1 cellular context compared by ENCODE assay signal in the genomic region with DNA sequence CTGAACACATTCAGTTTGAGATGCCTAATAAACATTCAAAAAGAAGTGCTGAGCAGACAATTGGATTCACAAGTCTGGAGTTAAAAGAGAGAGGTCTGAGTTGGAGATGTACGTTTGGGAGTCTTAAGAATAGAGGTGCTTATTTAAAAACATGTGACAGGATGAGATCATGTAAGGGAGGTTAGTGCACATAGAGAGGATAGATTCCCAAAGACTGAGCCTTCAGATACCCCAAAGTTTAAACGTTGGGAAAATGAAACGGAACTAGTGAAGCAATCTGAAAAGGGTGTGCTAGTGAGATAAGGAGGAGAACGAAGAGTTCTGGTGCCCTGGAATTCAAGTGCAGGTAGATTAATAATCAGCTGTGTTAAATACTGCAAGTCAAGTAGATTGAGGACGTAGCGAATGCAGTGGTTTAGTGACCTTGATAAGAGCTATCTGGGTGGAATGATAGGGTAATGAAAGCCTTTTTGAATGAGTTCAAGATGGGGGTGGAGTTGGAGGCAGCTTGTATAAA.
TF ChIP-seq lines count a peak whose summit lies in the region.

No MANE protein-coding gene starts in this region.

TF ChIP-seq in K562, 482 proteins besides CTCF, POLR2A, EP300 and RAD21 (continued from another document and continues in another):
- TF ChIP-seq, protein P1, sequence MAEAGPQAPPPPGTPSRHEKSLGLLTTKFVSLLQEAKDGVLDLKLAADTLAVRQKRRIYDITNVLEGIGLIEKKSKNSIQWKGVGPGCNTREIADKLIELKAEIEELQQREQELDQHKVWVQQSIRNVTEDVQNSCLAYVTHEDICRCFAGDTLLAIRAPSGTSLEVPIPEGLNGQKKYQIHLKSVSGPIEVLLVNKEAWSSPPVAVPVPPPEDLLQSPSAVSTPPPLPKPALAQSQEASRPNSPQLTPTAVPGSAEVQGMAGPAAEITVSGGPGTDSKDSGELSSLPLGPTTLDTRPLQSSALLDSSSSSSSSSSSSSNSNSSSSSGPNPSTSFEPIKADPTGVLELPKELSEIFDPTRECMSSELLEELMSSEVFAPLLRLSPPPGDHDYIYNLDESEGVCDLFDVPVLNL (CRISPR knock-in tag; IDR thresholded peaks at IDR 0.05; ENCODE audit: low read depth) = no peak
- TF ChIP-seq COPS2 (conservative IDR thresholded peaks at IDR 0.05) (no peak), FOXK2 (conservative IDR thresholded peaks at IDR 0.05 in 1 of 2, IDR thresholded peaks at IDR 0.05 in 1 of 2; ENCODE audit: low read depth in 2 of 2) (no peak), ZNF184 (CRISPR knock-in tag; IDR thresholded peaks at IDR 0.05) (no peak), BCOR (IDR thresholded peaks at IDR 0.05) (peak; percentile 26; the same call in 1 of the 2 replicates), FIP1L1 (IDR thresholded peaks at IDR 0.05; ENCODE audit: low read depth, low read length, poor library complexity, severe bottlenecking) (no peak), GATA2 (CRISPR knock-in tag; IDR thresholded peaks at IDR 0.05) (peak; percentile 14; the same call in 1 of the 2 replicates), NR1H2 (CRISPR knock-in tag; IDR thresholded peaks at IDR 0.05) (no peak), CBX5 (IDR thresholded peaks at IDR 0.05; ENCODE audit: borderline replicate concordance, low read depth) (no peak), MIER1 (IDR thresholded peaks at IDR 0.05; ENCODE audit: low read depth) (no peak), ZNF212 (CRISPR knock-in tag; IDR thresholded peaks at IDR 0.05) (no peak), ZFX (CRISPR knock-in tag; IDR thresholded peaks at IDR 0.05) (no peak; the same call in 1 of the 2 replicates), SMAD2 (IDR thresholded peaks at IDR 0.05; ENCODE audit: low read depth, low read length) (no peak), ARNT (IDR thresholded peaks at IDR 0.05) (0 out of 4 replicates have a peak, but pooled peaks of 1 of the 2 experiments have one; percentile 53), NR2C1 (IDR thresholded peaks at IDR 0.05) (no peak), NR2C1 (tag; IDR thresholded peaks at IDR 0.05) (peak; percentile 57; the same call in 1 of the 2 replicates), ZFP1 (CRISPR knock-in tag; IDR thresholded peaks at IDR 0.05) (no peak), ZNF696 (CRISPR knock-in tag; conservative IDR thresholded peaks at IDR 0.05) (no peak), SLC30A9 (CRISPR knock-in tag; IDR thresholded peaks at IDR 0.05) (no peak), BDP1 (IDR thresholded peaks at IDR 0.05; ENCODE audit: insufficient read depth, insufficient read length) (no peak), KLF10 (CRISPR knock-in tag; IDR thresholded peaks at IDR 0.05) (no peak), RBM14 (IDR thresholded peaks at IDR 0.05; ENCODE audit: borderline replicate concordance, insufficient read depth, low read depth, low read length) (no peak), RBBP5 (IDR thresholded peaks at IDR 0.05; ENCODE audit: borderline replicate concordance, insufficient read depth, low read length, poor library complexity, severe bottlenecking) (no peak), FOSL1 (tag; conservative IDR thresholded peaks at IDR 0.05) (peak; percentile 40), RBM39 (optimal IDR thresholded peaks at IDR 0.05; ENCODE audit: low read depth, low read length) (no peak), ZBTB17 (CRISPR knock-in tag; IDR thresholded peaks at IDR 0.05) (no peak), ZC3H11A (IDR thresholded peaks at IDR 0.05; ENCODE audit: low read depth, low read length) (no peak), ILF3 (IDR thresholded peaks at IDR 0.05; ENCODE audit: borderline replicate concordance) (no peak), NFYB (IDR thresholded peaks at IDR 0.05; ENCODE audit: extremely low read depth, insufficient read length) (no peak), CEBPG (CRISPR knock-in tag; IDR thresholded peaks at IDR 0.05) (0 out of 2 replicates have a peak, but pooled peaks have one; percentile 15), CEBPG (tag; conservative IDR thresholded peaks at IDR 0.05 in 1 of 2, IDR thresholded peaks at IDR 0.05 in 1 of 2) (peak; percentile 24 to 51; a peak in 1 of 4 replicates), SRF (CRISPR knock-in tag; IDR thresholded peaks at IDR 0.05) (no peak), TAL1 (IDR thresholded peaks at IDR 0.05) (peak; percentile 86), CCNT2 (IDR thresholded peaks at IDR 0.05; ENCODE audit: borderline replicate concordance, extremely low read depth, insufficient read length, low read depth, low read length) (no peak), ELF4 (CRISPR knock-in tag; IDR thresholded peaks at IDR 0.05) (no peak), MXI1 (IDR thresholded peaks at IDR 0.05; ENCODE audit: low read depth, low read length) (no peak), SAFB (IDR thresholded peaks at IDR 0.05; ENCODE audit: borderline replicate concordance, low read depth, low read length) (no peak), C11orf30 (IDR thresholded peaks at IDR 0.05; ENCODE audit: low read depth) (peak; percentile 65), SUPT5H (IDR thresholded peaks at IDR 0.05) (no peak), NFIX (CRISPR knock-in tag; IDR thresholded peaks at IDR 0.05; ENCODE audit: low read depth) (no peak)
- TF ChIP-seq, protein P2, sequence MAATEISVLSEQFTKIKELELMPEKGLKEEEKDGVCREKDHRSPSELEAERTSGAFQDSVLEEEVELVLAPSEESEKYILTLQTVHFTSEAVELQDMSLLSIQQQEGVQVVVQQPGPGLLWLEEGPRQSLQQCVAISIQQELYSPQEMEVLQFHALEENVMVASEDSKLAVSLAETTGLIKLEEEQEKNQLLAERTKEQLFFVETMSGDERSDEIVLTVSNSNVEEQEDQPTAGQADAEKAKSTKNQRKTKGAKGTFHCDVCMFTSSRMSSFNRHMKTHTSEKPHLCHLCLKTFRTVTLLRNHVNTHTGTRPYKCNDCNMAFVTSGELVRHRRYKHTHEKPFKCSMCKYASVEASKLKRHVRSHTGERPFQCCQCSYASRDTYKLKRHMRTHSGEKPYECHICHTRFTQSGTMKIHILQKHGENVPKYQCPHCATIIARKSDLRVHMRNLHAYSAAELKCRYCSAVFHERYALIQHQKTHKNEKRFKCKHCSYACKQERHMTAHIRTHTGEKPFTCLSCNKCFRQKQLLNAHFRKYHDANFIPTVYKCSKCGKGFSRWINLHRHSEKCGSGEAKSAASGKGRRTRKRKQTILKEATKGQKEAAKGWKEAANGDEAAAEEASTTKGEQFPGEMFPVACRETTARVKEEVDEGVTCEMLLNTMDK (IDR thresholded peaks at IDR 0.05; ENCODE audit: borderline replicate concordance, insufficient read depth, low read depth, low read length, poor library complexity, severe bottlenecking) = no peak
- TF ChIP-seq, protein P3, sequence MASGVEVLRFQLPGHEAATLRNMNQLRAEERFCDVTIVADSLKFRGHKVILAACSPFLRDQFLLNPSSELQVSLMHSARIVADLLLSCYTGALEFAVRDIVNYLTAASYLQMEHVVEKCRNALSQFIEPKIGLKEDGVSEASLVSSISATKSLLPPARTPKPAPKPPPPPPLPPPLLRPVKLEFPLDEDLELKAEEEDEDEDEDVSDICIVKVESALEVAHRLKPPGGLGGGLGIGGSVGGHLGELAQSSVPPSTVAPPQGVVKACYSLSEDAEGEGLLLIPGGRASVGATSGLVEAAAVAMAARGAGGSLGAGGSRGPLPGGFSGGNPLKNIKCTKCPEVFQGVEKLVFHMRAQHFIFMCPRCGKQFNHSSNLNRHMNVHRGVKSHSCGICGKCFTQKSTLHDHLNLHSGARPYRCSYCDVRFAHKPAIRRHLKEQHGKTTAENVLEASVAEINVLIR (CRISPR knock-in tag; IDR thresholded peaks at IDR 0.05) = no peak
- TF ChIP-seq, protein P4, sequence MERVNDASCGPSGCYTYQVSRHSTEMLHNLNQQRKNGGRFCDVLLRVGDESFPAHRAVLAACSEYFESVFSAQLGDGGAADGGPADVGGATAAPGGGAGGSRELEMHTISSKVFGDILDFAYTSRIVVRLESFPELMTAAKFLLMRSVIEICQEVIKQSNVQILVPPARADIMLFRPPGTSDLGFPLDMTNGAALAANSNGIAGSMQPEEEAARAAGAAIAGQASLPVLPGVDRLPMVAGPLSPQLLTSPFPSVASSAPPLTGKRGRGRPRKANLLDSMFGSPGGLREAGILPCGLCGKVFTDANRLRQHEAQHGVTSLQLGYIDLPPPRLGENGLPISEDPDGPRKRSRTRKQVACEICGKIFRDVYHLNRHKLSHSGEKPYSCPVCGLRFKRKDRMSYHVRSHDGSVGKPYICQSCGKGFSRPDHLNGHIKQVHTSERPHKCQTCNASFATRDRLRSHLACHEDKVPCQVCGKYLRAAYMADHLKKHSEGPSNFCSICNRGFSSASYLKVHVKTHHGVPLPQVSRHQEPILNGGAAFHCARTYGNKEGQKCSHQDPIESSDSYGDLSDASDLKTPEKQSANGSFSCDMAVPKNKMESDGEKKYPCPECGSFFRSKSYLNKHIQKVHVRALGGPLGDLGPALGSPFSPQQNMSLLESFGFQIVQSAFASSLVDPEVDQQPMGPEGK (CRISPR knock-in tag; IDR thresholded peaks at IDR 0.05; ENCODE audit: borderline replicate concordance) = no peak
- TF ChIP-seq, protein P5, sequence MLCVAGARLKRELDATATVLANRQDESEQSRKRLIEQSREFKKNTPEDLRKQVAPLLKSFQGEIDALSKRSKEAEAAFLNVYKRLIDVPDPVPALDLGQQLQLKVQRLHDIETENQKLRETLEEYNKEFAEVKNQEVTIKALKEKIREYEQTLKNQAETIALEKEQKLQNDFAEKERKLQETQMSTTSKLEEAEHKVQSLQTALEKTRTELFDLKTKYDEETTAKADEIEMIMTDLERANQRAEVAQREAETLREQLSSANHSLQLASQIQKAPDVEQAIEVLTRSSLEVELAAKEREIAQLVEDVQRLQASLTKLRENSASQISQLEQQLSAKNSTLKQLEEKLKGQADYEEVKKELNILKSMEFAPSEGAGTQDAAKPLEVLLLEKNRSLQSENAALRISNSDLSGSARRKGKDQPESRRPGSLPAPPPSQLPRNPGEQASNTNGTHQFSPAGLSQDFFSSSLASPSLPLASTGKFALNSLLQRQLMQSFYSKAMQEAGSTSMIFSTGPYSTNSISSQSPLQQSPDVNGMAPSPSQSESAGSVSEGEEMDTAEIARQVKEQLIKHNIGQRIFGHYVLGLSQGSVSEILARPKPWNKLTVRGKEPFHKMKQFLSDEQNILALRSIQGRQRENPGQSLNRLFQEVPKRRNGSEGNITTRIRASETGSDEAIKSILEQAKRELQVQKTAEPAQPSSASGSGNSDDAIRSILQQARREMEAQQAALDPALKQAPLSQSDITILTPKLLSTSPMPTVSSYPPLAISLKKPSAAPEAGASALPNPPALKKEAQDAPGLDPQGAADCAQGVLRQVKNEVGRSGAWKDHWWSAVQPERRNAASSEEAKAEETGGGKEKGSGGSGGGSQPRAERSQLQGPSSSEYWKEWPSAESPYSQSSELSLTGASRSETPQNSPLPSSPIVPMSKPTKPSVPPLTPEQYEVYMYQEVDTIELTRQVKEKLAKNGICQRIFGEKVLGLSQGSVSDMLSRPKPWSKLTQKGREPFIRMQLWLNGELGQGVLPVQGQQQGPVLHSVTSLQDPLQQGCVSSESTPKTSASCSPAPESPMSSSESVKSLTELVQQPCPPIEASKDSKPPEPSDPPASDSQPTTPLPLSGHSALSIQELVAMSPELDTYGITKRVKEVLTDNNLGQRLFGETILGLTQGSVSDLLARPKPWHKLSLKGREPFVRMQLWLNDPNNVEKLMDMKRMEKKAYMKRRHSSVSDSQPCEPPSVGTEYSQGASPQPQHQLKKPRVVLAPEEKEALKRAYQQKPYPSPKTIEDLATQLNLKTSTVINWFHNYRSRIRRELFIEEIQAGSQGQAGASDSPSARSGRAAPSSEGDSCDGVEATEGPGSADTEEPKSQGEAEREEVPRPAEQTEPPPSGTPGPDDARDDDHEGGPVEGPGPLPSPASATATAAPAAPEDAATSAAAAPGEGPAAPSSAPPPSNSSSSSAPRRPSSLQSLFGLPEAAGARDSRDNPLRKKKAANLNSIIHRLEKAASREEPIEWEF (CRISPR knock-in tag; IDR thresholded peaks at IDR 0.05) = no peak
- TF ChIP-seq, protein P6, sequence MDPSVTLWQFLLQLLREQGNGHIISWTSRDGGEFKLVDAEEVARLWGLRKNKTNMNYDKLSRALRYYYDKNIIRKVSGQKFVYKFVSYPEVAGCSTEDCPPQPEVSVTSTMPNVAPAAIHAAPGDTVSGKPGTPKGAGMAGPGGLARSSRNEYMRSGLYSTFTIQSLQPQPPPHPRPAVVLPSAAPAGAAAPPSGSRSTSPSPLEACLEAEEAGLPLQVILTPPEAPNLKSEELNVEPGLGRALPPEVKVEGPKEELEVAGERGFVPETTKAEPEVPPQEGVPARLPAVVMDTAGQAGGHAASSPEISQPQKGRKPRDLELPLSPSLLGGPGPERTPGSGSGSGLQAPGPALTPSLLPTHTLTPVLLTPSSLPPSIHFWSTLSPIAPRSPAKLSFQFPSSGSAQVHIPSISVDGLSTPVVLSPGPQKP (CRISPR knock-in tag; IDR thresholded peaks at IDR 0.05) = no peak
- TF ChIP-seq, protein P7, sequence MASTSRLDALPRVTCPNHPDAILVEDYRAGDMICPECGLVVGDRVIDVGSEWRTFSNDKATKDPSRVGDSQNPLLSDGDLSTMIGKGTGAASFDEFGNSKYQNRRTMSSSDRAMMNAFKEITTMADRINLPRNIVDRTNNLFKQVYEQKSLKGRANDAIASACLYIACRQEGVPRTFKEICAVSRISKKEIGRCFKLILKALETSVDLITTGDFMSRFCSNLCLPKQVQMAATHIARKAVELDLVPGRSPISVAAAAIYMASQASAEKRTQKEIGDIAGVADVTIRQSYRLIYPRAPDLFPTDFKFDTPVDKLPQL (IDR thresholded peaks at IDR 0.05; ENCODE audit: extremely low read depth, insufficient read length) = no peak
- TF ChIP-seq, protein P8, sequence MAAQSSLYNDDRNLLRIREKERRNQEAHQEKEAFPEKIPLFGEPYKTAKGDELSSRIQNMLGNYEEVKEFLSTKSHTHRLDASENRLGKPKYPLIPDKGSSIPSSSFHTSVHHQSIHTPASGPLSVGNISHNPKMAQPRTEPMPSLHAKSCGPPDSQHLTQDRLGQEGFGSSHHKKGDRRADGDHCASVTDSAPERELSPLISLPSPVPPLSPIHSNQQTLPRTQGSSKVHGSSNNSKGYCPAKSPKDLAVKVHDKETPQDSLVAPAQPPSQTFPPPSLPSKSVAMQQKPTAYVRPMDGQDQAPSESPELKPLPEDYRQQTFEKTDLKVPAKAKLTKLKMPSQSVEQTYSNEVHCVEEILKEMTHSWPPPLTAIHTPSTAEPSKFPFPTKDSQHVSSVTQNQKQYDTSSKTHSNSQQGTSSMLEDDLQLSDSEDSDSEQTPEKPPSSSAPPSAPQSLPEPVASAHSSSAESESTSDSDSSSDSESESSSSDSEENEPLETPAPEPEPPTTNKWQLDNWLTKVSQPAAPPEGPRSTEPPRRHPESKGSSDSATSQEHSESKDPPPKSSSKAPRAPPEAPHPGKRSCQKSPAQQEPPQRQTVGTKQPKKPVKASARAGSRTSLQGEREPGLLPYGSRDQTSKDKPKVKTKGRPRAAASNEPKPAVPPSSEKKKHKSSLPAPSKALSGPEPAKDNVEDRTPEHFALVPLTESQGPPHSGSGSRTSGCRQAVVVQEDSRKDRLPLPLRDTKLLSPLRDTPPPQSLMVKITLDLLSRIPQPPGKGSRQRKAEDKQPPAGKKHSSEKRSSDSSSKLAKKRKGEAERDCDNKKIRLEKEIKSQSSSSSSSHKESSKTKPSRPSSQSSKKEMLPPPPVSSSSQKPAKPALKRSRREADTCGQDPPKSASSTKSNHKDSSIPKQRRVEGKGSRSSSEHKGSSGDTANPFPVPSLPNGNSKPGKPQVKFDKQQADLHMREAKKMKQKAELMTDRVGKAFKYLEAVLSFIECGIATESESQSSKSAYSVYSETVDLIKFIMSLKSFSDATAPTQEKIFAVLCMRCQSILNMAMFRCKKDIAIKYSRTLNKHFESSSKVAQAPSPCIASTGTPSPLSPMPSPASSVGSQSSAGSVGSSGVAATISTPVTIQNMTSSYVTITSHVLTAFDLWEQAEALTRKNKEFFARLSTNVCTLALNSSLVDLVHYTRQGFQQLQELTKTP (IDR thresholded peaks at IDR 0.05; ENCODE audit: low read depth in 1 of 2, partially characterized antibody in 2 of 2) = no peak
